In the genomic region with DNA sequence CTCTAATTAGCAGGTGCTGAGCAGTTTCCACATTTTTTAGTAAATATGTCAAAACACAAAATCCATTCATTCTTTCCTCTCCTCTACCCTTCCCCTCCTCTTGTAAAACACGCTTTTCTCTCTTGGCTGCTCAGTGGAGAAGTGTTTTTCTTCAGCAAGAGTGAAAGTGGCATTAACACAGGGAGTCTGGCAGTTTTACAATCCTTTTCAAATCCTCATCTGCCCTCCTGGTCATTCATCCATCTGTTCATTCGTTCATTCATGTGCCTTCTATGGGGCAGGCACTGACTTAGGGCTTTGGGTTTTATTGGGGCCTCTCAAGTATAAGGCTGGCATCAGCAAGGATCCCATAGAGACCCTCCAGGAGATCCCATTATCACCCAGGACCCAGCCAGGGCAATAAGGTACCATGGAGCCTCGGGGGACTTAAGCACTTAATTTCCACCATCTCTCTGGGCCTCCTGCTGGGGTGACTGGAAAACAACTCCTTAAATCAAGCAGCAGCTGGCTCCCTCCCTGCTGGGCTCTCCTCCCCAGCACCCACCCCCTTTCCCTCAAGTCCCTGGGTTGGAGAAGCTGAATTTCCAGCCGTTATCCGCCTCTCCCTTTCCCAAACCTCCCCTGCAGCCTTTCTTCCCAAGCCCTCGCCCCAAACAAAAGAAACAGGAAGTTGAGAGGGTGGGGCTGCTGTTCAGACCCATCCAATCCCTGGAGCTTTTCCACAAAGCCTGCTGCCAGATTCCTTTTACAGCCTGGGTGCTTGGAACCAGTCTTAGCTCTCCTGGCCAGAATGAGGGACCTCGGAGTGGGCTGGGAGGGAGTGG, we compare ENCODE assay signal across 1 cellular context.
TF ChIP-seq lines count a peak whose summit lies in the region.

No MANE protein-coding gene starts in this region.

TF ChIP-seq in H1, 55 proteins besides CTCF, POLR2A, EP300 and RAD21 (continued from another document):
- TF ChIP-seq TEAD4 (IDR thresholded peaks at IDR 0.05; ENCODE audit: low read depth, low read length), result peak; percentile 14; the same call in 1 of the 2 replicates
- TF ChIP-seq TAF1 (IDR thresholded peaks at IDR 0.05; ENCODE audit: low read depth, low read length), result peak; percentile 32; the same call in 1 of the 2 replicates
- no peak for TF ChIP-seq CTBP2 (IDR thresholded peaks at IDR 0.05; ENCODE audit: borderline replicate concordance, insufficient read depth, insufficient read length, low read length)
- no peak for TF ChIP-seq SAP30 (IDR thresholded peaks at IDR 0.05; ENCODE audit: insufficient read depth, insufficient replicate concordance, low read length)
